ENCODE assay signal across 6 cellular contexts in the genomic region with DNA sequence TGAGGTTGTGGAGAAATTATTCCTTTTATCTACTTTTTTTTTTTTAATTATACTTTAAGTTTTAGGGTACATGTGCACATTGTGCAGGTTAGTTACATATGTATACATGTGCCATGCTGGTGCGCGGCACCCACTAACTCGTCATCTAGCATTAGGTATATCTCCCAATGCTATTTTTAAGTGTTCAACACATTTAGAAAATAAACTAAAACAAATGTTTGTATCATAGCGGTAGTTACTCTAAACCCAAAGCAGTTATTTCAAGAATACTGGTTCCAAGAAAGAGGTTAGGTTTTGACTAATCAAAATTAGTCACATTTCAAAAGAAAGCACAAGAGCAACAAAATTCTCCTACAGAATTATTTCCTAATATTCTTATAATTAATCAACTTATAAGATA.
DNase-seq lines count a peak whose midpoint lies in the region; ATAC-seq, FAIRE-seq and TF ChIP-seq lines count a peak whose summit lies in the region.
"Not testable (repeated sequence)": the region's sequence is repeated elsewhere in the genome, so short reads cannot be mapped to it uniquely, and the experiment has no call there.

No MANE protein-coding gene starts in this region.

- not testable (repeated sequence) for H3K27ac ChIP-seq in Karpas-422 (ENCODE audit: low read length); GM12878 (ENCODE audit: control insufficient read depth, insufficient read depth)

- not testable (repeated sequence) for H3K36me3 Mint-ChIP-seq in activated CD4-positive, alpha-beta T cell treated with anti-CD3 and anti-CD28 coated beads for 36 hours (ENCODE audit: low read depth); activated T-cell treated with anti-CD3 and anti-CD28 coated beads, Interleukin-2, amount 50 U/mL, for 72 hours (ENCODE audit: insufficient read depth in 2 of 2); activated T-helper 17 cell treated with anti-CD3 and anti-CD28 coated beads, Interleukin-2, amount 50 U/mL, for 72 hours (ENCODE audit: low read depth); stimulated activated effector memory CD8-positive, alpha-beta T cell treated with anti-CD3 and anti-CD28 coated beads, Interleukin-12 subunit alpha, Interleukin-12 subunit beta, amount 100 ng/mL, for 72 hours

- intact Hi-C loops in activated CD4-positive, alpha-beta T cell treated with anti-CD3 and anti-CD28 coated beads for 36 hours (cut with DNase I, micrococcal nuclease), result loop anchor here in 1 of 2 experiments (1.0 kb wide), 1 partner anchor 8 kb away; no protein-coding TSS in a partner anchor
- intact Hi-C loops in GM12878 (cut with micrococcal nuclease; ENCODE audit: unreplicated experiment), result not testable (repeated sequence)

- TF ChIP-seq CTCF in GM12878 (IDR thresholded peaks at IDR 0.05 in 2 of 3, conservative IDR thresholded peaks at IDR 0.05 in 1 of 3; ENCODE audit: control insufficient read depth in 2 of 3, extremely low read depth in 1 of 3, insufficient read depth in 1 of 3, low read depth in 3 of 3, low read length in 3 of 3), result not testable (repeated sequence)

- not testable (repeated sequence) for TF ChIP-seq POLR2A in GM12878 (IDR thresholded peaks at IDR 0.05; ENCODE audit: low read depth, low read length)

- H3K4me2 ChIP-seq in Karpas-422 (ENCODE audit: low read depth, low read length, poor library complexity, severe bottlenecking); GM12878 (ENCODE audit: control insufficient read depth, insufficient read depth): not testable (repeated sequence)

- not testable (repeated sequence) for H3K79me2 ChIP-seq in Karpas-422 (ENCODE audit: low read length); GM12878 (ENCODE audit: control insufficient read depth, insufficient read depth, low read length)

- BruUV-seq in GM12878 (replicated peaks; lab: Mats Ljungman, UMichigan), result not testable (repeated sequence)

- POLR2A ChIA-PET in activated CD4-positive, alpha-beta T cell treated with anti-CD3 and anti-CD28 coated beads for 36 hours (lab: Charles Lee); GM12878 (lab: Charles Lee): not testable (repeated sequence)

- CTCF ChIA-PET in activated CD4-positive, alpha-beta T cell treated with anti-CD3 and anti-CD28 coated beads for 36 hours (lab: Charles Lee), result interaction anchor here (1.4 to 1.5 kb wide), 2 partner anchors 8 to 12 kb away, joined by 3 to 4 read pairs; no protein-coding TSS in a partner anchor
- CTCF ChIA-PET in GM12878 (lab: Yijun Ruan, JAX), result not testable (repeated sequence)

- H3K9me3 Mint-ChIP-seq in activated CD4-positive, alpha-beta T cell treated with anti-CD3 and anti-CD28 coated beads for 36 hours (ENCODE audit: low read depth); activated T-cell treated with anti-CD3 and anti-CD28 coated beads, Interleukin-2, amount 50 U/mL, for 72 hours; activated T-helper 17 cell treated with anti-CD3 and anti-CD28 coated beads, Interleukin-2, amount 50 U/mL, for 72 hours; stimulated activated effector memory CD8-positive, alpha-beta T cell treated with anti-CD3 and anti-CD28 coated beads, Interleukin-12 subunit alpha, Interleukin-12 subunit beta, amount 100 ng/mL, for 72 hours: not testable (repeated sequence)

- not testable (repeated sequence) for H3K4me3 ChIP-seq in Karpas-422 (ENCODE audit: low read length); GM12878

- not testable (repeated sequence) for TF ChIP-seq EP300 in GM12878 (IDR thresholded peaks at IDR 0.05; ENCODE audit: borderline replicate concordance in 1 of 2, control insufficient read depth in 1 of 2, low read depth in 2 of 2, low read length in 2 of 2)

- RAD21 ChIA-PET in GM12878 (lab: Charles Lee; ENCODE audit: unreplicated experiment), result not testable (repeated sequence)

- peaks cover 44% of the 10 kb centered on the region for H3K27me3 Mint-ChIP-seq in activated CD4-positive, alpha-beta T cell treated with anti-CD3 and anti-CD28 coated beads for 36 hours
- peaks cover 67% of the 10 kb centered on the region for H3K27me3 Mint-ChIP-seq in activated T-cell treated with anti-CD3 and anti-CD28 coated beads, Interleukin-2, amount 50 U/mL, for 72 hours (ENCODE audit: low read depth)
- H3K27me3 Mint-ChIP-seq in activated T-helper 17 cell treated with anti-CD3 and anti-CD28 coated beads, Interleukin-2, amount 50 U/mL, for 72 hours, result peaks cover 41% of the 10 kb centered on the region

- FAIRE-seq in GM12878 (lab: Jason Lieb, UNC), result not testable (repeated sequence)

- WGBS in GM12878 (ENCODE audit: insufficient coverage, insufficient replicate concordance, low lambda C conversion rate, missing lambda C conversion rate), result 0% methylated on average over 4 of the region's 4 CpGs

- not testable (repeated sequence) for H3K9me2 ChIP-seq in Karpas-422 (replicated peaks; ENCODE audit: insufficient read depth, low read length)

- not testable (repeated sequence) for H3K27me3 ChIP-seq in Karpas-422 (ENCODE audit: low read length); GM12878 (replicated peaks in 1 of 2; ENCODE audit: control insufficient read depth in 2 of 2, insufficient read depth in 2 of 2, low read length in 1 of 2)

- H3K27ac Mint-ChIP-seq in activated CD4-positive, alpha-beta T cell treated with anti-CD3 and anti-CD28 coated beads for 36 hours; activated T-cell treated with anti-CD3 and anti-CD28 coated beads, Interleukin-2, amount 50 U/mL, for 72 hours; activated T-helper 17 cell treated with anti-CD3 and anti-CD28 coated beads, Interleukin-2, amount 50 U/mL, for 72 hours; stimulated activated effector memory CD8-positive, alpha-beta T cell treated with anti-CD3 and anti-CD28 coated beads, Interleukin-12 subunit alpha, Interleukin-12 subunit beta, amount 100 ng/mL, for 72 hours: not testable (repeated sequence)

- H3K4me3 Mint-ChIP-seq in activated CD4-positive, alpha-beta T cell treated with anti-CD3 and anti-CD28 coated beads for 36 hours; activated T-cell treated with anti-CD3 and anti-CD28 coated beads, Interleukin-2, amount 50 U/mL, for 72 hours; activated T-helper 17 cell treated with anti-CD3 and anti-CD28 coated beads, Interleukin-2, amount 50 U/mL, for 72 hours; stimulated activated effector memory CD8-positive, alpha-beta T cell treated with anti-CD3 and anti-CD28 coated beads, Interleukin-12 subunit alpha, Interleukin-12 subunit beta, amount 100 ng/mL, for 72 hours: not testable (repeated sequence)

- SMC1A ChIA-PET in GM12878 (lab: Charles Lee; ENCODE audit: uncharacterized antibody, unreplicated experiment), result not testable (repeated sequence)

- H2AFZ ChIP-seq in Karpas-422 (ENCODE audit: low read length); GM12878 (ENCODE audit: control insufficient read depth, low read depth, low read length): not testable (repeated sequence)

- H3K9ac ChIP-seq in Karpas-422 (ENCODE audit: low read length); GM12878 (ENCODE audit: control insufficient read depth, insufficient read depth, low read length): not testable (repeated sequence)

- not testable (repeated sequence) for H3K9me3 ChIP-seq in Karpas-422 (ENCODE audit: low read length); GM12878 (replicated peaks; ENCODE audit: control insufficient read depth, insufficient read depth, low read length)

- in situ Hi-C loops in GM12878 (cut with MboI), result not testable (repeated sequence)

- DNase-seq in Karpas-422, result peak; percentile 15
- not testable (repeated sequence) for DNase-seq in activated CD4-positive, alpha-beta T cell treated with anti-CD3 and anti-CD28 coated beads for 36 hours; activated T-cell treated with anti-CD3 and anti-CD28 coated beads, Interleukin-2, amount 50 U/mL, for 72 hours; GM12878 (ENCODE audit: low read depth, low spot score); stimulated activated effector memory CD8-positive, alpha-beta T cell treated with anti-CD3 and anti-CD28 coated beads, Interleukin-12 subunit alpha, Interleukin-12 subunit beta, amount 100 ng/mL, for 72 hours (ENCODE audit: low spot score in 2 of 2)

- H4K20me1 ChIP-seq in Karpas-422 (ENCODE audit: insufficient read depth, low read depth, low read length); GM12878 (ENCODE audit: control insufficient read depth, insufficient read depth): not testable (repeated sequence)

- peak; percentile 36 for ATAC-seq in activated CD4-positive, alpha-beta T cell treated with anti-CD3 and anti-CD28 coated beads for 36 hours
- peak; percentile 56 to 57 for ATAC-seq in activated T-cell treated with anti-CD3 and anti-CD28 coated beads, Interleukin-2, amount 50 U/mL, for 72 hours (replicated peaks in 1 of 2)
- peak; percentile 11 for ATAC-seq in activated T-helper 17 cell treated with anti-CD3 and anti-CD28 coated beads, Interleukin-2, amount 50 U/mL, for 72 hours (replicated peaks)
- ATAC-seq in GM12878, result not testable (repeated sequence)
- ATAC-seq in stimulated activated effector memory CD8-positive, alpha-beta T cell treated with anti-CD3 and anti-CD28 coated beads, Interleukin-12 subunit alpha, Interleukin-12 subunit beta, amount 100 ng/mL, for 72 hours, result peak; percentile 79

- not testable (repeated sequence) for TF ChIP-seq RAD21 in GM12878 (IDR thresholded peaks at IDR 0.05; ENCODE audit: insufficient read depth, low read depth, low read length)

- H3K4me1 ChIP-seq in Karpas-422 (ENCODE audit: low read length); GM12878 (ENCODE audit: control insufficient read depth, insufficient read depth, low read length): not testable (repeated sequence)

- not testable (repeated sequence) for H3K36me3 ChIP-seq in Karpas-422 (ENCODE audit: insufficient read depth, low read length); GM12878 (ENCODE audit: control insufficient read depth in 2 of 2, insufficient read depth in 2 of 2, low read length in 1 of 2)

- H3K4me1 Mint-ChIP-seq in activated CD4-positive, alpha-beta T cell treated with anti-CD3 and anti-CD28 coated beads for 36 hours; activated T-cell treated with anti-CD3 and anti-CD28 coated beads, Interleukin-2, amount 50 U/mL, for 72 hours (ENCODE audit: low read depth); activated T-helper 17 cell treated with anti-CD3 and anti-CD28 coated beads, Interleukin-2, amount 50 U/mL, for 72 hours; stimulated activated effector memory CD8-positive, alpha-beta T cell treated with anti-CD3 and anti-CD28 coated beads, Interleukin-12 subunit alpha, Interleukin-12 subunit beta, amount 100 ng/mL, for 72 hours: not testable (repeated sequence)
